ENCODE assay signal across 8 cellular contexts in the genomic region with DNA sequence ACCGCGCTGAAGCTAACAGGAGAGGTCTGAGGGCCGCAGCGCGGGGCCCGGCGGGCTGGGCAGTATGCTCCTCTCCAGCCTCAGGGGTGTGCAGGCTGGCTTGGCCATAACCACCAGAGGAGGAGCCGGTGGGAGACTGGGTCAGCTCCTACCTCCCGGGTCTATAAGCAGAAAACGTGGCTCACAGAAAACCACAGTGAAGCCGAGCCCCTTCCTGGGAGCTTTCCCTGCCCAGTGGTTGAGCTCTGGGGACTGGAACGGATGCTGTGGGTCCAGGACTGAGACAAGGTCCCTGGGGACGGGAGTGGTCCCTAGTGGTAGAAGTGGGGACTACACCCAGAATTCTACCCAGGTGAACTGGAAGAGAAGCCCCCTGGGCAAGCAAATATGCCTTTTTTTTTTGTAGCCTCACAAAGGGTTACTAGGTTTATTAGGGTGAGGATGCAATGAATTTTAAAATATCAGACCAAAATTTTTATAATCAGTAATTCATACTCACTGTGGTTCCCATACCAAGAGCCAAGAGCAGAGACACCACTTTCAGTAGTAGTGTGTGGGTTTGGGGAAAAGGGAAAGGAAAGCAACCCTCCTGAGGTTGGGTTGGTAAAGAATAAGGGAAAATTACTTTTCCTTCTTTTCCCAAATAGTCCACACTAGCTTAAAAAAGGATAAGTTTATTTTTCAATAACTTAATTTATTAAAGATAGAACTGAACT.
A peak's percentile ranks its signal among the peaks of the same experiment; 100 is the strongest.
DNase-seq lines count a peak whose midpoint lies in the region; ATAC-seq and TF ChIP-seq lines count a peak whose summit lies in the region.

No MANE protein-coding gene starts in this region.

- no peak overlapping the region for H3K4me2 ChIP-seq in PC-9

- H3K4me3 ChIP-seq in PC-9: no peak overlapping the region

- DNase-seq in GM10248 (ENCODE audit: extremely low spot score): peak; percentile 59
- DNase-seq in PC-9: peak in 1 of 2 experiments; percentile 20
- DNase-seq in globus pallidus (ENCODE audit: low spot score): peak; percentile 80
- DNase-seq in stimulated activated CD4-positive, alpha-beta T cell treated with anti-CD3 and anti-CD28 coated beads, Interleukin-12 subunit alpha, Interleukin-12 subunit beta, amount 100 ng/mL, for 24 hours (ENCODE audit: low read depth in 2 of 2): peak; percentile 40 to 63
- no peak for DNase-seq in NCI-H345 (lab: John Stamatoyannopoulos, UW)

- H3K27ac ChIP-seq in PC-9: no peak overlapping the region

- BruUV-seq in PC-9 (replicated peaks; lab: Mats Ljungman, UMichigan): no TSS peak

- H3K4me1 ChIP-seq in PC-9 (replicated peaks; ENCODE audit: insufficient read depth): no peaks in the 10 kb centered on the region

- H3K27me3 ChIP-seq in PC-9 (ENCODE audit: insufficient read depth, low read depth): no peaks in the 10 kb centered on the region

- H3K36me3 ChIP-seq in PC-9 (ENCODE audit: low read depth): no peaks in the 10 kb centered on the region

- no peaks in the 10 kb centered on the region for H3F3A ChIP-seq in PC-9 (ENCODE audit: insufficient read depth, low read depth)

- H3K27ac Mint-ChIP-seq in activated T-helper 17 cell treated with anti-CD3 and anti-CD28 coated beads, Interleukin-2, amount 50 U/mL, for 72 hours: no peak overlapping the region

- peak; percentile 56 for ATAC-seq in HG02610 (IDR thresholded peaks at IDR 0.05; ENCODE audit: unreplicated experiment)
- peak; percentile 79 for ATAC-seq in activated T-helper 17 cell treated with anti-CD3 and anti-CD28 coated beads, Interleukin-2, amount 50 U/mL, for 72 hours (replicated peaks)
- ATAC-seq in HG02852 (IDR thresholded peaks at IDR 0.05; ENCODE audit: unreplicated experiment): no peak

- H3K9me2 ChIP-seq in PC-9 (ENCODE audit: insufficient read depth): no peaks in the 10 kb centered on the region

- no peaks in the 10 kb centered on the region for H3K9me3 Mint-ChIP-seq in activated T-helper 17 cell treated with anti-CD3 and anti-CD28 coated beads, Interleukin-2, amount 50 U/mL, for 72 hours

- H3K36me3 Mint-ChIP-seq in activated T-helper 17 cell treated with anti-CD3 and anti-CD28 coated beads, Interleukin-2, amount 50 U/mL, for 72 hours (ENCODE audit: low read depth): no peaks in the 10 kb centered on the region

- intact Hi-C loops in PC-9 (cut with micrococcal nuclease; ENCODE audit: unreplicated experiment): no loop called here

- no peaks in the 10 kb centered on the region for H4K20me1 ChIP-seq in PC-9 (ENCODE audit: insufficient read depth)

- CTCF ChIA-PET in GM10248 (lab: Yijun Ruan, JAX) (interaction anchor here (1.0 to 2.5 kb wide), 5 partner anchors 10 to 237 kb away, joined by 3 to 15 read pairs (median 3); no protein-coding TSS in a partner anchor), PC-9 (lab: Charles Lee) (no interaction called here)

- H2AFZ ChIP-seq in PC-9: no peak overlapping the region

- H3K4me3 Mint-ChIP-seq in activated T-helper 17 cell treated with anti-CD3 and anti-CD28 coated beads, Interleukin-2, amount 50 U/mL, for 72 hours: peak overlapping the region; percentile 62

- no peaks in the 10 kb centered on the region for H3K79me2 ChIP-seq in PC-9 (ENCODE audit: low read depth)

- H3K4me1 Mint-ChIP-seq in activated T-helper 17 cell treated with anti-CD3 and anti-CD28 coated beads, Interleukin-2, amount 50 U/mL, for 72 hours: peaks cover 24% of the 10 kb centered on the region

- no peaks in the 10 kb centered on the region for H3K9me3 ChIP-seq in PC-9 (ENCODE audit: insufficient read depth, low read depth)

- no peaks in the 10 kb centered on the region for H3K27me3 Mint-ChIP-seq in activated T-helper 17 cell treated with anti-CD3 and anti-CD28 coated beads, Interleukin-2, amount 50 U/mL, for 72 hours

- TF ChIP-seq CTCF in GM10248 (IDR thresholded peaks at IDR 0.05; ENCODE audit: control extremely low read depth, extremely low read depth, low read depth, missing control alignments) (peak; percentile 54), PC-9 (conservative IDR thresholded peaks at IDR 0.05) (peak; percentile 75)

- POLR2A ChIA-PET in GM10248 (lab: Yijun Ruan, JAX): no interaction called here
- POLR2A ChIA-PET in PC-9 (lab: Charles Lee; ENCODE audit: unreplicated experiment): no interaction called here
